Comparison of ENCODE assay signal across 1 cellular context in the genomic region with DNA sequence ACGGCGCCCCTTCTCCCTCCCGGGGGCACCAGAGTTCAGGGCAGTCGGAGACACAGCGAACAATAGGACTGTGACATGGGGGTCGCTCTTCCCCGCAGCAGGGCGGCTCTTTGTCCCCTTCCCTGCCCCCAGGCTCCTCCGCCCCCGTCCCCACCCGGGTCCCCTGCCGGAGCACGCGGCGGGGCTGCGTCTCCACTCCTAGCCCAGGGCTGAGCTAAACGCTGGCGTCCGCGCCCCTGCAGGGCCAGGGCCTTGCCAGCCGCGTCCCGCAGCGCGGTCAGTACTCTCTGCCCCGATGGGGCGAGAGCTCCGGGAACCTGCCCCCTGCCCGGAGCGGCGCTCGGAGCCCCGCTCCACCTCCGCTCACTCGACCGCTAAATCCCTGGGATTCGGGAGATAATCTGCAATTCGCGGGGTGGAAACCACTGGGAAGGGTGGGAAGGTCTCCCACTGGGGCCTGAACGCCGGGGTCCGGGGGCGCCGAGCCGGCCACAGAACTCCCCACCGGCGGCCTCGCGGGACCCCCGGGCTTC.
TF ChIP-seq lines count a peak whose summit lies in the region.

No MANE protein-coding gene starts in this region.

TF ChIP-seq in H1, 55 proteins besides CTCF, POLR2A, EP300 and RAD21 (continued from another document):
- TF ChIP-seq GABPA (IDR thresholded peaks at IDR 0.05; ENCODE audit: borderline replicate concordance, insufficient read depth, low read length) (0 out of 2 replicates have a peak, but pooled peaks have one; percentile 14), KDM4A (IDR thresholded peaks at IDR 0.05; ENCODE audit: low read depth, low read length, severe bottlenecking) (peak; percentile 96), MAX (IDR thresholded peaks at IDR 0.05) (peak; percentile 22; the same call in 1 of the 2 replicates), ASH2L (IDR thresholded peaks at IDR 0.05; ENCODE audit: low read length) (peak; percentile 93), BRCA1 (IDR thresholded peaks at IDR 0.05; ENCODE audit: low read depth, low read length) (no peak), BACH1 (IDR thresholded peaks at IDR 0.05; ENCODE audit: low read length) (no peak)
